ENCODE assay signal across 15 cellular contexts in the genomic region with DNA sequence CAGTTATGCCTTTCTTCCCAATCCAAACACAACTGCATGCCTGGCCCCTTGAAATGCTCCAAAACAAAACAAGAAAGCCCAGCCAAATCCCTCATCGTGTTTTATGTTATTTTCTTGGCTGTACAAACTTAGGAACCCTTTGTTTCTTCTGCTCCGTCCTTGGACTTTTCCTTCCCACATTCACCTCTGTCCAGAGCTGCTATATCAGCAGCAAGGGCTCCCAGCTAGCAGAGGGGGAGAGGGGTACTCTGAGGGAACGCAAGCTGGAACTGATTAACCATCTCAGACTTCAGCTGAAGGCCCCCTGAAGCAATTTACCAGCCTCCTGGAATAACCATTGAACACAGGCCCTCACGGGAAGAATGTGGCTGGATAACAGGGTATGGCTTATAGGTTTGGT.
DNase-seq lines count a peak whose midpoint lies in the region; TF ChIP-seq lines count a peak whose summit lies in the region.
"Had no signal": no experiment of that assay in that cellular context is flagged by ENCODE, and none has a peak within 500 bp of the region (broad histone marks: within the 10 kb centered on the region; RNA-seq: fewer than 3 reads in every experiment).

No MANE protein-coding gene starts in this region.

- TF ChIP-seq CTCF in hepatocyte (IDR thresholded peaks at IDR 0.05; ENCODE audit: poor library complexity) (no peak), nephron (IDR thresholded peaks at IDR 0.05; ENCODE audit: unreplicated experiment in 3 of 3) (no peak), thyroid gland (IDR thresholded peaks at IDR 0.05) (no peak)

- H2AFZ ChIP-seq in hepatocyte: no peak overlapping the region

- H3K4me3 ChIP-seq in hepatocyte (no peak overlapping the region), thyroid gland (replicated peaks in 1 of 3) (no peak overlapping the region)
- H3K4me3 ChIP-seq: BLaER1 had no signal

- no peak overlapping the region for H3K4me3 Mint-ChIP-seq in nephron
- no peak overlapping the region for H3K4me3 Mint-ChIP-seq in activated T-helper 2 cell treated with anti-CD3 and anti-CD28 coated beads, Interferon-gamma antibody, Interleukin-2, Interleukin-4, amounts not matched to agents 10 μg/mL and 5 μg/mL and 100 μg/mL, durations not matched to agents 14 hours and 24 hours and 36 hours (ENCODE audit: low read depth)
- H3K4me3 Mint-ChIP-seq: CD14-positive monocyte; CD4-positive, alpha-beta memory T cell; H9 had no signal

- H3K27me3 ChIP-seq in hepatocyte (no peaks in the 10 kb centered on the region), thyroid gland (no peaks in the 10 kb centered on the region)
- H3K27me3 ChIP-seq: BLaER1 had no signal

- intact Hi-C loops in thyroid gland (cut with DNase I): no loop called here
- intact Hi-C loops in activated T-helper 2 cell treated with anti-CD3 and anti-CD28 coated beads, Interferon-gamma antibody, Interleukin-2, Interleukin-4, amounts not matched to agents 10 μg/mL and 5 μg/mL and 100 μg/mL, durations not matched to agents 14 hours and 24 hours and 36 hours (cut with micrococcal nuclease): no loop called here

- H3K9me2 ChIP-seq in hepatocyte (replicated peaks; ENCODE audit: insufficient read depth): no peaks in the 10 kb centered on the region

- H3K79me2 ChIP-seq in hepatocyte: no peaks in the 10 kb centered on the region

- peak in 1 of 2 donors; percentile 43 for TF ChIP-seq POLR2A in thyroid gland (IDR thresholded peaks at IDR 0.05)

- H3K4me1 ChIP-seq in hepatocyte (ENCODE audit: insufficient read depth): no peaks in the 10 kb centered on the region
- peaks cover 37 to 39% of the 10 kb centered on the region in 2 donors for H3K4me1 ChIP-seq in thyroid gland

- peak; percentile 53 for DNase-seq in astrocyte of the hippocampus (ENCODE audit: low read depth, low spot score)
- no peak for DNase-seq in hepatocyte (ENCODE audit: low spot score)
- DNase-seq in thyroid gland: peak; percentile 53 to 66
- DNase-seq in activated T-helper 2 cell treated with anti-CD3 and anti-CD28 coated beads, Interferon-gamma antibody, Interleukin-2, Interleukin-4, amounts not matched to agents 10 μg/mL and 5 μg/mL and 100 μg/mL, durations not matched to agents 14 hours and 24 hours and 36 hours (ENCODE audit: low spot score): no peak
- no peak for DNase-seq in NCI-H345 treated with DMSO at 0.1 percent for 48 hours (lab: John Stamatoyannopoulos, UW; ENCODE audit: unreplicated experiment)
- DNase-seq in inferior parietal cortex (ENCODE audit: extremely low spot score): no peak
- DNase-seq: 8988T; CD4-positive, alpha-beta memory T cell; DMS153; DMS79; GDM1; H9 had no signal

- H4K20me1 ChIP-seq in hepatocyte (ENCODE audit: insufficient read depth, poor library complexity, severe bottlenecking): no peaks in the 10 kb centered on the region
- H4K20me1 ChIP-seq: BLaER1 had no signal

- H3K36me3 Mint-ChIP-seq in nephron (ENCODE audit: low read depth): peaks cover 13% of the 10 kb centered on the region
- H3K36me3 Mint-ChIP-seq in activated T-helper 2 cell treated with anti-CD3 and anti-CD28 coated beads, Interferon-gamma antibody, Interleukin-2, Interleukin-4, amounts not matched to agents 10 μg/mL and 5 μg/mL and 100 μg/mL, durations not matched to agents 14 hours and 24 hours and 36 hours (ENCODE audit: low read depth): no peaks in the 10 kb centered on the region
- H3K36me3 Mint-ChIP-seq: CD14-positive monocyte; CD4-positive, alpha-beta memory T cell had no signal

- H3K9me3 ChIP-seq in hepatocyte (ENCODE audit: low read depth) (no peaks in the 10 kb centered on the region), thyroid gland (no peaks in the 10 kb centered on the region)

- H3K27ac Mint-ChIP-seq in nephron: peak overlapping the region; percentile 90 to 95 (median 93)
- H3K27ac Mint-ChIP-seq in activated T-helper 2 cell treated with anti-CD3 and anti-CD28 coated beads, Interferon-gamma antibody, Interleukin-2, Interleukin-4, amounts not matched to agents 10 μg/mL and 5 μg/mL and 100 μg/mL, durations not matched to agents 14 hours and 24 hours and 36 hours: no peak overlapping the region
- H3K27ac Mint-ChIP-seq: CD14-positive monocyte; CD4-positive, alpha-beta memory T cell; H9 had no signal

- H3K27ac ChIP-seq in hepatocyte: peak overlapping the region; percentile 55
- peak overlapping the region; percentile 76 to 91 (median 77) for H3K27ac ChIP-seq in thyroid gland
- H3K27ac ChIP-seq: BLaER1 had no signal

- H3K4me1 Mint-ChIP-seq in nephron: peaks cover 41% of the 10 kb centered on the region
- H3K4me1 Mint-ChIP-seq in activated T-helper 2 cell treated with anti-CD3 and anti-CD28 coated beads, Interferon-gamma antibody, Interleukin-2, Interleukin-4, amounts not matched to agents 10 μg/mL and 5 μg/mL and 100 μg/mL, durations not matched to agents 14 hours and 24 hours and 36 hours (ENCODE audit: low read depth): no peaks in the 10 kb centered on the region
- H3K4me1 Mint-ChIP-seq: CD14-positive monocyte; CD4-positive, alpha-beta memory T cell had no signal

- peaks cover 7% of the 10 kb centered on the region for H3K9me3 Mint-ChIP-seq in nephron
- no peaks in the 10 kb centered on the region for H3K9me3 Mint-ChIP-seq in activated T-helper 2 cell treated with anti-CD3 and anti-CD28 coated beads, Interferon-gamma antibody, Interleukin-2, Interleukin-4, amounts not matched to agents 10 μg/mL and 5 μg/mL and 100 μg/mL, durations not matched to agents 14 hours and 24 hours and 36 hours

- H3K36me3 ChIP-seq in hepatocyte (replicated peaks; ENCODE audit: insufficient read depth, low read depth) (no peaks in the 10 kb centered on the region), thyroid gland (no peaks in the 10 kb centered on the region)

- H3K4me2 ChIP-seq in hepatocyte: no peak overlapping the region
- H3K4me2 ChIP-seq: BLaER1 had no signal

- 37% methylated on average over 4 of the region's 4 CpGs for WGBS in hepatocyte (ENCODE audit: low lambda C conversion rate, missing lambda C conversion rate)
- whole genome bisulfite sequencing in thyroid gland, 2 donors: 26 to 33% methylated on average over 4 of the region's 4 CpGs

- H3K27me3 Mint-ChIP-seq in nephron (ENCODE audit: low read depth): peaks cover 4% of the 10 kb centered on the region
- H3K27me3 Mint-ChIP-seq in activated T-helper 2 cell treated with anti-CD3 and anti-CD28 coated beads, Interferon-gamma antibody, Interleukin-2, Interleukin-4, amounts not matched to agents 10 μg/mL and 5 μg/mL and 100 μg/mL, durations not matched to agents 14 hours and 24 hours and 36 hours (ENCODE audit: low read depth): no peaks in the 10 kb centered on the region

Comparison
In these comparisons a context has a peak if more than half of its experiments do, and no peak if none do; other contexts are left out.
1. DNase-seq: peak in astrocyte of the hippocampus (single experiment) and thyroid gland (2 of 2); none in hepatocyte (single experiment), activated T-helper 2 cell treated with anti-CD3 and anti-CD28 coated beads, Interferon-gamma antibody, Interleukin-2, Interleukin-4, amounts not matched to agents 10 μg/mL and 5 μg/mL and 100 μg/mL, durations not matched to agents 14 hours and 24 hours and 36 hours (single experiment), NCI-H345 treated with DMSO at 0.1 percent for 48 hours (single experiment) and inferior parietal cortex (single experiment).